Comparison of ENCODE assay signal across 1 cellular context in the genomic region with DNA sequence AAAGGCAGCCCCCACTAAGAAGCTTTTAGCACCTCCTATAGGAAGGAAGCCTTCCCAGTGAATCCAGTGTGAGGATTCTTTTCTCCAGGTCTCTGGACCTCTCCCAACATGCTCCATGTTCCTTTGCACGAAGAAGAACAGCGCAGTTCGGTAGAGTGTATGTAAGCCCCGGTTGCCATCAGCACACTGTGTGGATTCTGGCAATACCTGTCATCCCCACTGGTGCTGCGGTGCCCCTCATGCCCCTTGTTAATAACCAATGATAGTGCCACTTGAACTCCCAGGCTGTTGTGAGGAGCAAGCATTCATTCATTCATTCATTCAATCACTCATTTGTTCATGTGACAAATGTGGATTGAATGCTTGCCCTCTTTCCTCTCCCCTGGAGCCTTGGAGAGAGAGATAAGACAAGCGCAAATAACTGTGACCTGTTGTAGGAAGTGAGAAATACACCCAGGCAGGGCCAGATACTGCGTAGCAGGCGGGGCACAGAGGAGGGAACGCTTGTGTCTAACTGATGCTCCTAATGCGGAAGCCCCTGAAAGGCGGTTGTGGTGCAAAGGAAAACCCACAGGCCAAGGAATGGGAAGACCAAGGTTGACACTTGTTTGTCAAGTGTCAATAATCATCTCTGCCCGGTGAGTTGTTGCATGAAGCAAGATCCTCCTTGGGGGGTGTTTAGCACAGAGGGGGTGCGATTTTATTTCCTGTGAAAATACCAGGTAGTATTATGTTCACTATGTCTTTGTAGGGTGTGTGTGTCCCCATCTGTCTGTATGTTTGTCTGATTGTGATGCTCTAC.
TF ChIP-seq lines count a peak whose summit lies in the region.

No MANE protein-coding gene starts in this region.

TF ChIP-seq in K562, 482 proteins besides CTCF, POLR2A, EP300 and RAD21 (continues in another document):
- TF ChIP-seq CBX2 (IDR thresholded peaks at IDR 0.05; ENCODE audit: insufficient read depth, low read length, poor library complexity, severe bottlenecking) (no peak), KDM1A (IDR thresholded peaks at IDR 0.05) (peak; percentile 35 to 58; a peak in 2 of 4 replicates), MAFF (IDR thresholded peaks at IDR 0.05; ENCODE audit: low read length) (no peak), SMARCA4 (IDR thresholded peaks at IDR 0.05) (peak; percentile 57; the same call in 1 of the 2 replicates), NBN (IDR thresholded peaks at IDR 0.05; ENCODE audit: low read depth) (no peak), MECOM (CRISPR knock-in tag; IDR thresholded peaks at IDR 0.05) (no peak), EHMT2 (IDR thresholded peaks at IDR 0.05) (0 out of 2 replicates have a peak, but pooled peaks have one; percentile 33), ZNF277 (CRISPR knock-in tag; IDR thresholded peaks at IDR 0.05; ENCODE audit: borderline replicate concordance) (no peak), POLR2AphosphoS5 (IDR thresholded peaks at IDR 0.05; ENCODE audit: control insufficient read depth, insufficient read depth, low read depth, low read length) (0 out of 2 replicates have a peak, but pooled peaks have one; percentile 35), CBX1 (IDR thresholded peaks at IDR 0.05; ENCODE audit: low read depth) (0 out of 2 replicates have a peak, but pooled peaks have one; percentile 13), DPF2 (IDR thresholded peaks at IDR 0.05) (peak; percentile 67), ZNF140 (CRISPR knock-in tag; IDR thresholded peaks at IDR 0.05) (no peak), ZNF766 (CRISPR knock-in tag; conservative IDR thresholded peaks at IDR 0.05) (no peak), OTX1 (CRISPR knock-in tag; IDR thresholded peaks at IDR 0.05) (no peak), ZNF395 (CRISPR knock-in tag; IDR thresholded peaks at IDR 0.05) (0 out of 2 replicates have a peak, but pooled peaks have one; percentile 32), U2AF2 (optimal IDR thresholded peaks at IDR 0.05; ENCODE audit: low read depth, low read length) (no peak), NKRF (IDR thresholded peaks at IDR 0.05; ENCODE audit: borderline replicate concordance) (no peak), KLF6 (CRISPR knock-in tag; IDR thresholded peaks at IDR 0.05; ENCODE audit: borderline replicate concordance) (no peak), RCOR1 (IDR thresholded peaks at IDR 0.05; ENCODE audit: borderline replicate concordance in 1 of 2, low read depth in 2 of 2, low read length in 2 of 2) (peak in 1 of 2 experiments; percentile 81; a peak in 2 of 4 replicates), TGIF2 (CRISPR knock-in tag; IDR thresholded peaks at IDR 0.05) (no peak), CREM (IDR thresholded peaks at IDR 0.05; ENCODE audit: low read depth) (peak; percentile 44), CXXC5 (CRISPR knock-in tag; IDR thresholded peaks at IDR 0.05) (peak; percentile 63), ZNF354B (CRISPR knock-in tag; IDR thresholded peaks at IDR 0.05) (no peak), SLC30A9 (CRISPR knock-in tag; IDR thresholded peaks at IDR 0.05) (no peak), SNRNP70 (optimal IDR thresholded peaks at IDR 0.05; ENCODE audit: low read depth, low read length) (no peak), PHF8 (IDR thresholded peaks at IDR 0.05; ENCODE audit: borderline replicate concordance, low read length) (no peak), TRIM28 (IDR thresholded peaks at IDR 0.05) (no peak), POLR3A (IDR thresholded peaks at IDR 0.05; ENCODE audit: borderline replicate concordance, extremely low read depth, insufficient read depth, insufficient read length) (no peak), ZNF124 (CRISPR knock-in tag; IDR thresholded peaks at IDR 0.05) (no peak), PPARD (CRISPR knock-in tag; IDR thresholded peaks at IDR 0.05) (no peak), NCOR1 (IDR thresholded peaks at IDR 0.05) (peak; percentile 69), TCFL5 (CRISPR knock-in tag; conservative IDR thresholded peaks at IDR 0.05) (no peak), CBFA2T2 (conservative IDR thresholded peaks at IDR 0.05) (peak; percentile 76), SNIP1 (IDR thresholded peaks at IDR 0.05; ENCODE audit: low read depth) (no peak), HNRNPK (IDR thresholded peaks at IDR 0.05; ENCODE audit: low read depth, low read length, poor library complexity, severe bottlenecking) (no peak), ZNF175 (CRISPR knock-in tag; IDR thresholded peaks at IDR 0.05; ENCODE audit: low read depth) (0 out of 2 replicates have a peak, but pooled peaks have one; percentile 55), CCAR2 (IDR thresholded peaks at IDR 0.05; ENCODE audit: low read depth, low read length) (no peak), ARID1B (IDR thresholded peaks at IDR 0.05) (peak; percentile 86), PRDM10 (IDR thresholded peaks at IDR 0.05; ENCODE audit: partially characterized antibody) (peak; percentile 4), ZEB2 (IDR thresholded peaks at IDR 0.05) (0 out of 2 replicates have a peak, but pooled peaks have one; percentile 26), RUNX1 (IDR thresholded peaks at IDR 0.05; ENCODE audit: low read depth) (no peak), MTA2 (IDR thresholded peaks at IDR 0.05; ENCODE audit: low read depth) (peak; percentile 55), SOX6 (IDR thresholded peaks at IDR 0.05) (peak; percentile 59), ERF (CRISPR knock-in tag; IDR thresholded peaks at IDR 0.05) (0 out of 2 replicates have a peak, but pooled peaks have one; percentile 13), NR2C2 (CRISPR knock-in tag; IDR thresholded peaks at IDR 0.05) (no peak), NR2C2 (tag; IDR thresholded peaks at IDR 0.05) (no peak)
- TF ChIP-seq, protein P1, sequence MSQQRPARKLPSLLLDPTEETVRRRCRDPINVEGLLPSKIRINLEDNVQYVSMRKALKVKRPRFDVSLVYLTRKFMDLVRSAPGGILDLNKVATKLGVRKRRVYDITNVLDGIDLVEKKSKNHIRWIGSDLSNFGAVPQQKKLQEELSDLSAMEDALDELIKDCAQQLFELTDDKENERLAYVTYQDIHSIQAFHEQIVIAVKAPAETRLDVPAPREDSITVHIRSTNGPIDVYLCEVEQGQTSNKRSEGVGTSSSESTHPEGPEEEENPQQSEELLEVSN (IDR thresholded peaks at IDR 0.05; ENCODE audit: borderline replicate concordance in 1 of 2, extremely low read depth in 1 of 2, insufficient read depth in 1 of 2, insufficient read length in 1 of 2, low read depth in 1 of 2, low read length in 1 of 2, poor library complexity in 1 of 2, severe bottlenecking in 1 of 2): peak in 1 of 2 experiments; percentile 35
- TF ChIP-seq, protein P2, sequence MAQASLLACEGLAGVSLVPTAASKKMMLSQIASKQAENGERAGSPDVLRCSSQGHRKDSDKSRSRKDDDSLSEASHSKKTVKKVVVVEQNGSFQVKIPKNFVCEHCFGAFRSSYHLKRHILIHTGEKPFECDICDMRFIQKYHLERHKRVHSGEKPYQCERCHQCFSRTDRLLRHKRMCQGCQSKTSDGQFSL (CRISPR knock-in tag; IDR thresholded peaks at IDR 0.05): peak; percentile 82; the same call in 1 of the 2 replicates
- TF ChIP-seq, protein P2 (tag; IDR thresholded peaks at IDR 0.05): 0 out of 4 replicates have a peak, but pooled peaks of 1 of the 2 experiments have one; percentile 36
- TF ChIP-seq, protein P3, sequence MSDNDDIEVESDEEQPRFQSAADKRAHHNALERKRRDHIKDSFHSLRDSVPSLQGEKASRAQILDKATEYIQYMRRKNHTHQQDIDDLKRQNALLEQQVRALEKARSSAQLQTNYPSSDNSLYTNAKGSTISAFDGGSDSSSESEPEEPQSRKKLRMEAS (CRISPR knock-in tag; IDR thresholded peaks at IDR 0.05): peak; percentile 3; the same call in 1 of the 2 replicates
- TF ChIP-seq, protein P4, sequence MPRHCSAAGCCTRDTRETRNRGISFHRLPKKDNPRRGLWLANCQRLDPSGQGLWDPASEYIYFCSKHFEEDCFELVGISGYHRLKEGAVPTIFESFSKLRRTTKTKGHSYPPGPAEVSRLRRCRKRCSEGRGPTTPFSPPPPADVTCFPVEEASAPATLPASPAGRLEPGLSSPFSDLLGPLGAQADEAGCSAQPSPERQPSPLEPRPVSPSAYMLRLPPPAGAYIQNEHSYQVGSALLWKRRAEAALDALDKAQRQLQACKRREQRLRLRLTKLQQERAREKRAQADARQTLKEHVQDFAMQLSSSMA (CRISPR knock-in tag; IDR thresholded peaks at IDR 0.05): no peak
- TF ChIP-seq, protein P5, sequence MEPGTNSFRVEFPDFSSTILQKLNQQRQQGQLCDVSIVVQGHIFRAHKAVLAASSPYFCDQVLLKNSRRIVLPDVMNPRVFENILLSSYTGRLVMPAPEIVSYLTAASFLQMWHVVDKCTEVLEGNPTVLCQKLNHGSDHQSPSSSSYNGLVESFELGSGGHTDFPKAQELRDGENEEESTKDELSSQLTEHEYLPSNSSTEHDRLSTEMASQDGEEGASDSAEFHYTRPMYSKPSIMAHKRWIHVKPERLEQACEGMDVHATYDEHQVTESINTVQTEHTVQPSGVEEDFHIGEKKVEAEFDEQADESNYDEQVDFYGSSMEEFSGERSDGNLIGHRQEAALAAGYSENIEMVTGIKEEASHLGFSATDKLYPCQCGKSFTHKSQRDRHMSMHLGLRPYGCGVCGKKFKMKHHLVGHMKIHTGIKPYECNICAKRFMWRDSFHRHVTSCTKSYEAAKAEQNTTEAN (CRISPR knock-in tag; IDR thresholded peaks at IDR 0.05): no peak
